In the genomic region with DNA sequence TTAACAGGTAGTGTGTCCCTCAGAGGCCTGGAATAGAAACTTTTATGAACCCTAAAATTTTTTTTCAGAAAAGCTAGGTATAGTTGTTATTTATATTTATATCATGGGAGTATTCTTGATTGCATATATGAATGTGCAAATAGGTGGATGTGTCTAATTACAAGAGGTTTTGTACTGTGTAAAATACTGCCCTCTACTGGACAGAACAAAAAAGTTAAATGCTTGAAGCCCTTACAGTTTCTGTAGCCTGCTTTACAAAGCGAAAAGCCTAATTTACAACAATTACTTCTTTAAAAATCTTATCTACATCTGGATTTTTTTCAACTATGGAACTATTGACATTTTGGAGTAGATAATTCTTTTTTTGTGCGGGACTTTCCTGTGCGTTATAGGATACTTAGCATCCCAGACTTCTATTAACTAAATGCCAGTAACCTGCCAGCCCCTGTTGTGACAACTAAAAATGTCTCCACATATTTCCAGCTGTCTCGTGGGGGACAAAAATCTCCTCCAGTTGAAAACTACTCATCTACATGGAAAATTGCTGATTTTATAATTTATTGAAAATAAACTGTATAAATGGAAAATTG, we compare ENCODE assay signal across 8 cellular contexts. TPM values are rescaled to one million over a fixed set of nuclear protein-coding genes. Genes with fewer than 3 reads are reported as not detected.
DNase-seq lines count a peak whose midpoint lies in the region; ATAC-seq and TF ChIP-seq lines count a peak whose summit lies in the region.

No MANE protein-coding gene starts in this region.

- WGBS in H9 (ENCODE audit: extremely low coverage, insufficient read length, low lambda C conversion rate), result no CpG with 5 or more reads among the region's 4 CpGs

- H3K27me3 Mint-ChIP-seq in H9 (ENCODE audit: low read depth), result no peaks in the 10 kb centered on the region
- no peaks in the 10 kb centered on the region for H3K27me3 Mint-ChIP-seq in WTC11 (ENCODE audit: low read depth)
- no peaks in the 10 kb centered on the region for H3K27me3 Mint-ChIP-seq in glutamatergic neuron (ENCODE audit: unreplicated experiment)

- no peaks in the 10 kb centered on the region for H4K20me1 ChIP-seq in H9 (ENCODE audit: control insufficient read depth, insufficient read depth, insufficient read length)

- H3K23me2 ChIP-seq in H9 (ENCODE audit: insufficient read length, low read depth, low read length, poor library complexity, severe bottlenecking), result no peaks in the 10 kb centered on the region

- no peak for ATAC-seq in WTC11
- peak; percentile 65 to 90 for ATAC-seq in gastrocnemius medialis
- ATAC-seq in HG02970 (IDR thresholded peaks at IDR 0.05; ENCODE audit: low FRiP score, unreplicated experiment), result no peak

- H3K36me3 Mint-ChIP-seq in H9 (ENCODE audit: insufficient read depth in 1 of 3, low read depth in 3 of 3) (no peaks in the 10 kb centered on the region), WTC11 (no peaks in the 10 kb centered on the region), glutamatergic neuron (ENCODE audit: unreplicated experiment) (no peaks in the 10 kb centered on the region)

- H3K27me3 ChIP-seq in H9 (ENCODE audit: insufficient read depth, low read length), result no peaks in the 10 kb centered on the region
- no peaks in the 10 kb centered on the region for H3K27me3 ChIP-seq in gastrocnemius medialis

- CTCF ChIA-PET in WTC11 (lab: Charles Lee), result interaction anchor here (0.6 to 8.4 kb wide), 15 partner anchors 23 to 512 kb away, joined by 3 to 140 read pairs (median 3); partner anchors contain the start of genes ELOVL6 and ENPEP

- no peak overlapping the region for H3K9ac ChIP-seq in H9 (ENCODE audit: extremely low read depth, insufficient read length, low read length)

- H3K56ac ChIP-seq in H9 (ENCODE audit: insufficient read length, low read depth, low read length), result no peak overlapping the region

- no peak overlapping the region for H2BK15ac ChIP-seq in H9 (ENCODE audit: low read depth, low read length)

- H3K18ac ChIP-seq in H9 (ENCODE audit: insufficient read length, low read depth, low read length), result no peak overlapping the region

- H4K8ac ChIP-seq in H9 (replicated peaks; ENCODE audit: insufficient read length, low read depth, low read length), result no peak overlapping the region

- no peak overlapping the region for H2BK20ac ChIP-seq in H9 (ENCODE audit: low read depth, low read length, poor library complexity, severe bottlenecking)

- POLR2A ChIA-PET in WTC11 (lab: Charles Lee), result no interaction called here

- no peaks in the 10 kb centered on the region for H3K36me3 ChIP-seq in gastrocnemius medialis

- peak; percentile 72 for DNase-seq in G401 (ENCODE audit: low spot score)
- DNase-seq in H9, result no peak
- DNase-seq in NCI-H1436 treated with DMSO at 0.1 percent for 48 hours (lab: John Stamatoyannopoulos, UW), result peak; percentile 12
- no peak for DNase-seq in WTC11 (ENCODE audit: low spot score)
- DNase-seq in glutamatergic neuron, result no peak
- DNase-seq in gastrocnemius medialis, result no peak
- DNase-seq in HuH-7 (ENCODE audit: low spot score), result no peak

- no peak overlapping the region for H3K14ac ChIP-seq in H9 (ENCODE audit: insufficient read depth, low read length)

- no peak overlapping the region for H2BK5ac ChIP-seq in H9 (ENCODE audit: insufficient read length, low read length)

- H3K27ac Mint-ChIP-seq in H9, result no peak overlapping the region
- no peak overlapping the region for H3K27ac Mint-ChIP-seq in WTC11
- H3K27ac Mint-ChIP-seq in glutamatergic neuron (ENCODE audit: unreplicated experiment), result no peak overlapping the region

- H3K4me3 Mint-ChIP-seq in H9 (no peak overlapping the region), WTC11 (no peak overlapping the region), glutamatergic neuron (ENCODE audit: unreplicated experiment) (no peak overlapping the region)

- H3T11ph ChIP-seq in H9 (ENCODE audit: low read length), result no peak overlapping the region

- no peak overlapping the region for H3K27ac ChIP-seq in H9 (ENCODE audit: insufficient read length, low read depth, low read length)
- no peak overlapping the region for H3K27ac ChIP-seq in gastrocnemius medialis

- H3K4me3 ChIP-seq in gastrocnemius medialis, result no peak overlapping the region

- H3K4me2 ChIP-seq in H9 (ENCODE audit: insufficient read depth, insufficient read length, low read length), result no peak overlapping the region

- H3K9me3 ChIP-seq in H9 (ENCODE audit: control insufficient read depth, low read depth, low read length), result no peaks in the 10 kb centered on the region
- H3K9me3 ChIP-seq in gastrocnemius medialis, result no peaks in the 10 kb centered on the region

- H3K4ac ChIP-seq in H9 (ENCODE audit: low read depth, low read length), result no peak overlapping the region

- in situ Hi-C loops in G401 (cut with HindIII; ENCODE audit: low sequenced_read_pairs) (no loop called here), gastrocnemius medialis (cut with MboI; ENCODE audit: low sequenced_read_pairs in 4 of 4) (loop anchor here in 3 of 4 donors (10.0 to 25.0 kb wide), 3 partner anchors 174 to 506 kb away; no protein-coding TSS in a partner anchor)

- no peak for TF ChIP-seq POLR2A in gastrocnemius medialis (IDR thresholded peaks at IDR 0.05)

- H4K91ac ChIP-seq in H9 (ENCODE audit: insufficient read length, low read depth, low read length), result no peak overlapping the region

- H3K79me1 ChIP-seq in H9 (ENCODE audit: insufficient read depth, low read depth, low read length, poor library complexity, severe bottlenecking), result no peaks in the 10 kb centered on the region

- H2AFZ ChIP-seq in H9 (ENCODE audit: low read length), result no peak overlapping the region

- no peak overlapping the region for H4K5ac ChIP-seq in H9 (ENCODE audit: insufficient read length, low read depth, low read length)

- intact Hi-C loops in gastrocnemius medialis (cut with DNase I; ENCODE audit: low total_unique reads), result loop anchor here (1.0 kb wide), 1 partner anchor 69 kb away; no protein-coding TSS in a partner anchor

- H2BK12ac ChIP-seq in H9 (ENCODE audit: insufficient read length, low read depth, low read length), result no peak overlapping the region

- no peaks in the 10 kb centered on the region for H3K9me3 Mint-ChIP-seq in H9
- no peaks in the 10 kb centered on the region for H3K9me3 Mint-ChIP-seq in WTC11
- H3K9me3 Mint-ChIP-seq in glutamatergic neuron (ENCODE audit: unreplicated experiment), result no peaks in the 10 kb centered on the region

- no peak overlapping the region for H2BK120ac ChIP-seq in H9 (ENCODE audit: low read depth, low read length, poor library complexity, severe bottlenecking)

- H3K4me1 ChIP-seq in H9 (ENCODE audit: insufficient read depth, low read length) (no peaks in the 10 kb centered on the region), gastrocnemius medialis (no peaks in the 10 kb centered on the region)

- TF ChIP-seq CTCF in H9 (conservative IDR thresholded peaks at IDR 0.05), result peak; percentile 79
- peak; percentile 61 for TF ChIP-seq CTCF in WTC11 (IDR thresholded peaks at IDR 0.05)
- peak; percentile 95 for TF ChIP-seq CTCF in glutamatergic neuron (IDR thresholded peaks at IDR 0.05; ENCODE audit: partially characterized antibody, unreplicated experiment)
- peak; percentile 62 to 81 (median 75) for TF ChIP-seq CTCF in gastrocnemius medialis (IDR thresholded peaks at IDR 0.05 in 4 of 5, conservative IDR thresholded peaks at IDR 0.05 in 1 of 5)

- no peaks in the 10 kb centered on the region for H3K79me2 ChIP-seq in H9 (ENCODE audit: insufficient read depth, low read length)

- H3K4me1 Mint-ChIP-seq in H9, result peaks cover 0 to under 1% of the 10 kb centered on the region in 2 experiments; a peak in 2 of 4 replicates
- peaks cover 6% of the 10 kb centered on the region; the same call in 1 of the 2 replicates for H3K4me1 Mint-ChIP-seq in WTC11
- H3K4me1 Mint-ChIP-seq in glutamatergic neuron (ENCODE audit: low read depth, unreplicated experiment), result no peaks in the 10 kb centered on the region

- no peak overlapping the region for H3K23ac ChIP-seq in H9 (ENCODE audit: insufficient read length, low read depth, low read length)

- no peak overlapping the region for H2AK5ac ChIP-seq in H9 (ENCODE audit: insufficient read length, low read length)

TF ChIP-seq in WTC11, 78 proteins besides CTCF, POLR2A, EP300 and RAD21:
- no peak for TF ChIP-seq CBFB (CRISPR knock-in tag; IDR thresholded peaks at IDR 0.05; ENCODE audit: low read depth)

RNA-seq across cellular contexts. Expression of gene ENPEP, which starts 35.1 kb away (rescaled TPM):
- not detected in 2 replicates for total RNA-seq in G401 (2014; rRNA removed; shearing (Covaris generic))
- 0.44 and 0.83 TPM in 2 replicates for total RNA-seq in H9 (2021)
- 0.33 to 0.98 TPM (median 0.39 TPM) in 3 replicates for total RNA-seq in WTC11 (2021)
- total RNA-seq in glutamatergic neuron (ENCODE audit: unreplicated experiment), result 2.4 TPM
- total RNA-seq in gastrocnemius medialis, result 1 to 10 TPM; 1.4 to 4.2 (median 2.1) TPM

Comparison
In these comparisons a context has a peak if more than half of its experiments do, and no peak if none do; other contexts are left out.
1. DNase-seq: peak in G401 (single experiment) and NCI-H1436 treated with DMSO at 0.1 percent for 48 hours (single experiment); none in H9 (single experiment), WTC11 (single experiment), glutamatergic neuron (single experiment), gastrocnemius medialis (0 of 2) and HuH-7 (single experiment).
2. ATAC-seq: peak in gastrocnemius medialis (2 of 2); none in WTC11 (single experiment) and HG02970 (single experiment).
3. Peak in every context shown above with its lines, with median percentiles within 50 percentile points of each other: CTCF ChIP-seq.